20 cellular contexts compared by ENCODE assay signal in genomic region chr21:32574946-32575925, GRCh38. TPM values are rescaled to one million over a fixed set of nuclear protein-coding genes. Genes with fewer than 3 reads are reported as not detected.
"Had no signal": no experiment of that assay in that cellular context is flagged by ENCODE, and none has a peak within 500 bp of the region (broad histone marks: within the 10 kb centered on the region; RNA-seq: fewer than 3 reads in every experiment).

No MANE protein-coding gene starts in this region.

- H3K36me3 Mint-ChIP-seq: memory B cell, mesothelial cell of epicardium had no signal

- H3K4me1 Mint-ChIP-seq: nephron progenitor cell had no signal

- ATAC-seq: gastrocnemius medialis; left lung; pancreas; stimulated activated naive CD8-positive, alpha-beta T cell treated with anti-CD3 and anti-CD28 coated beads, Interleukin-15, Interleukin-2, amounts not matched to agents 100 U/mL and 50 U/mL, for 24 hours had no signal

- H3K4me3 Mint-ChIP-seq: memory B cell, mesothelial cell of epicardium, nephron progenitor cell had no signal

- H3K9me3 Mint-ChIP-seq: memory B cell, mesothelial cell of epicardium, nephron progenitor cell had no signal

- H3K27ac Mint-ChIP-seq: memory B cell, mesothelial cell of epicardium, nephron progenitor cell, progenitor cell of endocrine pancreas had no signal

- DNase-seq: cortex of kidney; dorsolateral prefrontal cortex; effector memory CD4-positive, alpha-beta T cell; gastrocnemius medialis; heart right ventricle; hypothalamus; nephron progenitor cell; nucleus accumbens; right cardiac atrium; small intestine; stimulated activated CD4-positive, alpha-beta T cell treated with anti-CD3 and anti-CD28 coated beads, Interleukin-12 subunit alpha, Interleukin-12 subunit beta, amount 100 ng/mL, for 4 hours; stimulated activated naive CD8-positive, alpha-beta T cell treated with anti-CD3 and anti-CD28 coated beads, Interleukin-15, Interleukin-2, amounts not matched to agents 100 U/mL and 50 U/mL, for 24 hours; thyroid gland had no signal

- H3K27me3 Mint-ChIP-seq: progenitor cell of endocrine pancreas had no signal

RNA-seq across cellular contexts. Expression of gene TCP10L, which starts 10.1 kb away (rescaled TPM):
- total RNA-seq: fibroblast of villous mesenchyme, vagina had no signal
